In the genomic region with DNA sequence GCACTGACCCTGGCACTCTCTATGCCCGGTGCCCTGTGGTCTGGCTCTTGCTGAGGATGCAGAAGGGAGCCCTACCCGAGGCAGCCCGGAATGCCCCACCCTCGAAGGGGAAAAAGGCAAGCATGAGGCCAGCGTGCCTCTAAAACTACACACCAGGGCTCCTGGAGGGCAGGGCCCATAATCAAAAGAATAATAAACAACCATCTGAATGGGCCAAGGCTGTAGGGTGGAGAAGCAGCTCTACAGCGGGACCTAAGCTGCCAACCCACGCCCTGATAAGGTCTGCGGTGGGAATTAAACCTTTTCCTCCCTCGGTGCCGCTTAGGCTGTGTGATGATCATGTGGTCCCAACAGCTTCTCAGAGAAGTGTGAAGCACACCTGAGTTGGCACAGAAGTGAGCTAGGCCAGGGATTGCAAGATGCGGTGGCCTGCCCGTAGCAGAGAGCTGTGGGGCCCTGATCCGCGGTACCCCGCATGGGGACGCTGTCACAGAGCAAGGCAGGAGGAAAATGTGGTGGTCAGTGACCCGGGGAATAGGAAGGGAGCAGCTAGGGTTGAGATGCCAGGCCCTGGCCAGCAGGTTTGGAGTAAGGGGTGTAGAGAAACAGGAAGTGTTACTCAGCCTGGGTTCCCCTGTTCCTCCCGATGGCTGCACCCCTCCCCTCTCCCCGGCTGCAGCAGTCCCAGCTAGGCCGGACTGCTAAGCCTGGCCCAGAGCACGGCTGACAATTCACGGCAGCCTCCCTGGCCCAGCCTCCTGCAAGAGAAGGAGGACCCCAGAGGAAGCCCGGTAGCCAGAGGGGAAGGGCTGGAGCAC, we compare ENCODE assay signal across 1 cellular context.
TF ChIP-seq lines count a peak whose summit lies in the region.

No MANE protein-coding gene starts in this region.

TF ChIP-seq in WTC11, 78 proteins besides CTCF, POLR2A, EP300 and RAD21:
- TF ChIP-seq ZNF281 (CRISPR knock-in tag; IDR thresholded peaks at IDR 0.05) (no peak), FOXP1 (CRISPR knock-in tag; IDR thresholded peaks at IDR 0.05; ENCODE audit: borderline replicate concordance) (no peak), PRDM15 (CRISPR knock-in tag; IDR thresholded peaks at IDR 0.05) (no peak), CBFB (CRISPR knock-in tag; IDR thresholded peaks at IDR 0.05; ENCODE audit: low read depth) (no peak), FOXK1 (CRISPR knock-in tag; IDR thresholded peaks at IDR 0.05) (no peak), ZBTB21 (CRISPR knock-in tag; IDR thresholded peaks at IDR 0.05; ENCODE audit: borderline replicate concordance) (no peak)
- TF ChIP-seq, protein P1, sequence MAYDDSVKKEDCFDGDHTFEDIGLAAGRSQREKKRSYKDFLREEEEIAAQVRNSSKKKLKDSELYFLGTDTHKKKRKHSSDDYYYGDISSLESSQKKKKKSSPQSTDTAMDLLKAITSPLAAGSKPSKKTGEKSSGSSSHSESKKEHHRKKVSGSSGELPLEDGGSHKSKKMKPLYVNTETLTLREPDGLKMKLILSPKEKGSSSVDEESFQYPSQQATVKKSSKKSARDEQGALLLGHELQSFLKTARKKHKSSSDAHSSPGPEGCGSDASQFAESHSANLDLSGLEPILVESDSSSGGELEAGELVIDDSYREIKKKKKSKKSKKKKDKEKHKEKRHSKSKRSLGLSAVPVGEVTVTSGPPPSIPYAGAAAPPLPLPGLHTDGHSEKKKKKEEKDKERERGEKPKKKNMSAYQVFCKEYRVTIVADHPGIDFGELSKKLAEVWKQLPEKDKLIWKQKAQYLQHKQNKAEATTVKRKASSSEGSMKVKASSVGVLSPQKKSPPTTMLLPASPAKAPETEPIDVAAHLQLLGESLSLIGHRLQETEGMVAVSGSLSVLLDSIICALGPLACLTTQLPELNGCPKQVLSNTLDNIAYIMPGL (CRISPR knock-in tag; IDR thresholded peaks at IDR 0.05) = no peak
- TF ChIP-seq, protein P2, sequence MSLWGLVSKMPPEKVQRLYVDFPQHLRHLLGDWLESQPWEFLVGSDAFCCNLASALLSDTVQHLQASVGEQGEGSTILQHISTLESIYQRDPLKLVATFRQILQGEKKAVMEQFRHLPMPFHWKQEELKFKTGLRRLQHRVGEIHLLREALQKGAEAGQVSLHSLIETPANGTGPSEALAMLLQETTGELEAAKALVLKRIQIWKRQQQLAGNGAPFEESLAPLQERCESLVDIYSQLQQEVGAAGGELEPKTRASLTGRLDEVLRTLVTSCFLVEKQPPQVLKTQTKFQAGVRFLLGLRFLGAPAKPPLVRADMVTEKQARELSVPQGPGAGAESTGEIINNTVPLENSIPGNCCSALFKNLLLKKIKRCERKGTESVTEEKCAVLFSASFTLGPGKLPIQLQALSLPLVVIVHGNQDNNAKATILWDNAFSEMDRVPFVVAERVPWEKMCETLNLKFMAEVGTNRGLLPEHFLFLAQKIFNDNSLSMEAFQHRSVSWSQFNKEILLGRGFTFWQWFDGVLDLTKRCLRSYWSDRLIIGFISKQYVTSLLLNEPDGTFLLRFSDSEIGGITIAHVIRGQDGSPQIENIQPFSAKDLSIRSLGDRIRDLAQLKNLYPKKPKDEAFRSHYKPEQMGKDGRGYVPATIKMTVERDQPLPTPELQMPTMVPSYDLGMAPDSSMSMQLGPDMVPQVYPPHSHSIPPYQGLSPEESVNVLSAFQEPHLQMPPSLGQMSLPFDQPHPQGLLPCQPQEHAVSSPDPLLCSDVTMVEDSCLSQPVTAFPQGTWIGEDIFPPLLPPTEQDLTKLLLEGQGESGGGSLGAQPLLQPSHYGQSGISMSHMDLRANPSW (CRISPR knock-in tag; conservative IDR thresholded peaks at IDR 0.05; ENCODE audit: low read depth) = no peak
- TF ChIP-seq, protein P3, sequence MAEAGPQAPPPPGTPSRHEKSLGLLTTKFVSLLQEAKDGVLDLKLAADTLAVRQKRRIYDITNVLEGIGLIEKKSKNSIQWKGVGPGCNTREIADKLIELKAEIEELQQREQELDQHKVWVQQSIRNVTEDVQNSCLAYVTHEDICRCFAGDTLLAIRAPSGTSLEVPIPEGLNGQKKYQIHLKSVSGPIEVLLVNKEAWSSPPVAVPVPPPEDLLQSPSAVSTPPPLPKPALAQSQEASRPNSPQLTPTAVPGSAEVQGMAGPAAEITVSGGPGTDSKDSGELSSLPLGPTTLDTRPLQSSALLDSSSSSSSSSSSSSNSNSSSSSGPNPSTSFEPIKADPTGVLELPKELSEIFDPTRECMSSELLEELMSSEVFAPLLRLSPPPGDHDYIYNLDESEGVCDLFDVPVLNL (CRISPR knock-in tag; IDR thresholded peaks at IDR 0.05; ENCODE audit: borderline replicate concordance, low read depth) = no peak
